ENCODE assay signal across 1 cellular context in the genomic region with DNA sequence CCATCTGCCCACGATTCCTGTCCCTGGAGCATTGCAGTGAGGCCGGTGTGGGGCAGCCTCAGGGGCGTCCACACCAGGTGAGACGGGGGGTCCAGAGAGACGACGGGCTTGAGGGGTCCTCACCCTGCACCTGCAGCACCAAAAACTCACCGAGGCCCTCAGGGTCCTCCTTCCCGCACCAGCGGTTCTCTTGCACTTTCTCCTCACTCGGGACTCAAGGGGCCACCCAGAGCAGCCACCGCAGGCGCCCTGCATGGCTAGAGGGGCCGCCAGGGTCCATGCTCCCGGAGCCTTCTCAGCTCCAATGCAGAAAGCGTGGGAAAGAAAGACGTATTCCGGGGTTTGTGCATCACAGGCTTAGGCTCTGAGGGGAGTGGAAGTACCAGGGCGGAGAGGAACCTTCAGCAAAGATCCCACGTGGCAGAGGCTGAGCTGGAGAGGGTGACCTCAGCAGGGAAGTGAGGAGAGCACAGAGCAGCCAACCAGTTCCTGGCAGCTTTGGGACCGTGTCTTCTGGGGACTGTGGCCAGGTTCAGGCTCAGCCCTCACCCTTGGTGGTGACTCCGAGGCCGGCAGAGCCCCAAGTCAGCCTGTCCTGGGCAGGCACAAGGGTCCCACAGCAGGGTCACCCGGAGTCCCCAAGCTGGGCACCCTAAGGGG.
TF ChIP-seq lines count a peak whose summit lies in the region.

No MANE protein-coding gene starts in this region.

TF ChIP-seq in IMR-90, 13 proteins besides CTCF, POLR2A, EP300 and RAD21 (continued from another document):
- TF ChIP-seq, protein P1, sequence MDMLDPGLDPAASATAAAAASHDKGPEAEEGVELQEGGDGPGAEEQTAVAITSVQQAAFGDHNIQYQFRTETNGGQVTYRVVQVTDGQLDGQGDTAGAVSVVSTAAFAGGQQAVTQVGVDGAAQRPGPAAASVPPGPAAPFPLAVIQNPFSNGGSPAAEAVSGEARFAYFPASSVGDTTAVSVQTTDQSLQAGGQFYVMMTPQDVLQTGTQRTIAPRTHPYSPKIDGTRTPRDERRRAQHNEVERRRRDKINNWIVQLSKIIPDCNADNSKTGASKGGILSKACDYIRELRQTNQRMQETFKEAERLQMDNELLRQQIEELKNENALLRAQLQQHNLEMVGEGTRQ (IDR thresholded peaks at IDR 0.05; ENCODE audit: low read depth, low read length), result peak; percentile 62; the same call in 1 of the 2 replicates
